ENCODE assay signal across 8 cellular contexts in the genomic region with DNA sequence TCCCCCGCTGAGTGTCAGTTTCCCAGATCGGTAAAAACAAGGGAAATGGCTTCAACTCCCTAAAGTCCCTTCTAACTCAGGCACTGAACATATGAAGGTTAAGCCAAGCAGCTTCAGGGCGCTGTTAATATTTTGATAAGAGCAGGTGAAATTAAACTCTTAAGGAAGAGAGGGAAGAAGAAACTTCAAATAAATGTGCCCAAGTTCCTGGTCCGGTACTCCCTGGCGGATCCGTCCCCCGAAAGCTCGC. TPM values are rescaled to one million over a fixed set of nuclear protein-coding genes. Genes with fewer than 3 reads are reported as not detected.
DNase-seq lines count a peak whose midpoint lies in the region; TF ChIP-seq lines count a peak whose summit lies in the region.

No MANE protein-coding gene starts in this region.

- no peaks in the 10 kb centered on the region for H3K36me3 ChIP-seq in OCI-LY3 (replicated peaks; ENCODE audit: low read depth, low read length)
- no peaks in the 10 kb centered on the region for H3K36me3 ChIP-seq in neural progenitor cell
- no peaks in the 10 kb centered on the region for H3K36me3 ChIP-seq in WERI-Rb-1

- H3K9me3 ChIP-seq in OCI-LY3 (ENCODE audit: insufficient read depth, low read length) (no peaks in the 10 kb centered on the region), neural progenitor cell (ENCODE audit: low read depth) (no peaks in the 10 kb centered on the region), WERI-Rb-1 (ENCODE audit: severe bottlenecking) (no peaks in the 10 kb centered on the region)

- H3K4me3 Mint-ChIP-seq in CD14-positive monocyte (peak overlapping the region; percentile 85 to 96), endothelial cell (ENCODE audit: unreplicated experiment) (peak overlapping the region; percentile 86), neural progenitor cell (peak overlapping the region; percentile 84)

- H2AFZ ChIP-seq in OCI-LY3 (ENCODE audit: low read depth, low read length) (peak overlapping the region; percentile 67), neural progenitor cell (replicated peaks) (peak overlapping the region; percentile 92)

- peak overlapping the region in 1 of 7 donors; percentile 63 for H3K27ac Mint-ChIP-seq in CD14-positive monocyte
- H3K27ac Mint-ChIP-seq in endothelial cell (ENCODE audit: unreplicated experiment) = no peak overlapping the region
- H3K27ac Mint-ChIP-seq in neural progenitor cell = no peak overlapping the region

- H3K4me1 Mint-ChIP-seq in CD14-positive monocyte (peaks cover 29% of the 10 kb centered on the region), endothelial cell (ENCODE audit: unreplicated experiment) (peaks cover 5% of the 10 kb centered on the region), neural progenitor cell (peaks cover 15% of the 10 kb centered on the region)

- peak overlapping the region; percentile 86 for H3K4me3 ChIP-seq in OCI-LY3 (ENCODE audit: low read length)
- peak overlapping the region; percentile 73 for H3K4me3 ChIP-seq in neural progenitor cell
- H3K4me3 ChIP-seq in WERI-Rb-1 (ENCODE audit: low read depth, low read length) = no peak overlapping the region

- H3K27ac ChIP-seq in OCI-LY3 (ENCODE audit: low read length) (peak overlapping the region; percentile 67; the same call in 1 of the 2 replicates), neural progenitor cell (no peak overlapping the region), WERI-Rb-1 (no peak overlapping the region)

- H3K4me2 ChIP-seq in OCI-LY3 (ENCODE audit: low read length) (peak overlapping the region; percentile 90), neural progenitor cell (peak overlapping the region; percentile 90)

- intact Hi-C loops in CD14-positive monocyte (cut with micrococcal nuclease) (loop anchor here in 1 of 2 donors (5.0 kb wide), 2 partner anchors 47 to 388 kb away; no protein-coding TSS in a partner anchor), head of caudate nucleus (cut with DNase I) (loop anchor here (10.0 kb wide), 1 partner anchor 386 kb away; no protein-coding TSS in a partner anchor)

- H3K4me1 ChIP-seq in OCI-LY3 (ENCODE audit: low read length) (peaks cover 16% of the 10 kb centered on the region), neural progenitor cell (peaks cover 17% of the 10 kb centered on the region)

- H3K27me3 Mint-ChIP-seq in CD14-positive monocyte (ENCODE audit: low read depth in 3 of 3) (peaks cover 44 to 58% (median 54%) of the 10 kb centered on the region in 3 donors), endothelial cell (ENCODE audit: unreplicated experiment) (peaks cover 16% of the 10 kb centered on the region), neural progenitor cell (ENCODE audit: insufficient read depth, low read depth) (peaks cover 37% of the 10 kb centered on the region)

- H3K36me3 Mint-ChIP-seq in CD14-positive monocyte = peaks cover 5 to 10% of the 10 kb centered on the region in 2 donors
- H3K36me3 Mint-ChIP-seq in endothelial cell (ENCODE audit: low read depth, unreplicated experiment) = peaks cover 3% of the 10 kb centered on the region
- no peaks in the 10 kb centered on the region for H3K36me3 Mint-ChIP-seq in neural progenitor cell

- H3K9ac ChIP-seq in OCI-LY3 (ENCODE audit: low read length) (peak overlapping the region; percentile 72), neural progenitor cell (no peak overlapping the region)

- TF ChIP-seq CTCF in CD14-positive monocyte (IDR thresholded peaks at IDR 0.05) = no peak
- no peak for TF ChIP-seq CTCF in OCI-LY3 (IDR thresholded peaks at IDR 0.05; ENCODE audit: low read depth, low read length)
- no peak for TF ChIP-seq CTCF in endothelial cell (IDR thresholded peaks at IDR 0.05; ENCODE audit: unreplicated experiment)
- TF ChIP-seq CTCF in neural progenitor cell (IDR thresholded peaks at IDR 0.05) = no peak
- no peak for TF ChIP-seq CTCF in WERI-Rb-1 (IDR thresholded peaks at IDR 0.05; ENCODE audit: low read depth, low read length)

- H3K79me2 ChIP-seq in OCI-LY3 (ENCODE audit: low read length) (peaks cover 4% of the 10 kb centered on the region; the same call in 1 of the 2 replicates), neural progenitor cell (ENCODE audit: low read depth) (no peaks in the 10 kb centered on the region)

- DNase-seq in CD14-positive monocyte (ENCODE audit: low spot score) (no peak), endothelial cell (ENCODE audit: low spot score) (no peak), neural progenitor cell (ENCODE audit: low spot score) (no peak), DMS114 treated with DMSO at 0.1 percent for 48 hours (lab: John Stamatoyannopoulos, UW; ENCODE audit: unreplicated experiment) (no peak), head of caudate nucleus (no peak), WERI-Rb-1 (no peak)
- DNase-seq in stimulated activated CD4-positive, alpha-beta T cell treated with anti-CD3 and anti-CD28 coated beads, Interleukin-4, amount 100 ng/mL, for 4 hours = no peak

- H3K27me3 ChIP-seq in OCI-LY3 (ENCODE audit: low read depth, low read length) (no peaks in the 10 kb centered on the region), neural progenitor cell (peaks cover 97% of the 10 kb centered on the region), WERI-Rb-1 (ENCODE audit: insufficient read depth, low read depth, severe bottlenecking) (peaks cover 17% of the 10 kb centered on the region)

- H4K20me1 ChIP-seq in OCI-LY3 (ENCODE audit: insufficient read depth, low read length) (peaks cover 4% of the 10 kb centered on the region; the same call in 1 of the 2 replicates), neural progenitor cell (ENCODE audit: low read depth) (peaks cover 6% of the 10 kb centered on the region)

- peaks cover 0 to 15% (median 6%) of the 10 kb centered on the region in 7 donors for H3K9me3 Mint-ChIP-seq in CD14-positive monocyte
- H3K9me3 Mint-ChIP-seq in endothelial cell (ENCODE audit: unreplicated experiment) = no peaks in the 10 kb centered on the region
- H3K9me3 Mint-ChIP-seq in neural progenitor cell = no peaks in the 10 kb centered on the region

- peaks cover 14% of the 10 kb centered on the region for H3F3A ChIP-seq in neural progenitor cell (ENCODE audit: low read depth)

RNA-seq across cellular contexts. Expression of gene TRABD2A, which starts 0.6 kb away (rescaled TPM):
- polyA plus RNA-seq in CD14-positive monocyte = under 1 TPM; 0.79 to 0.95 TPM
- total RNA-seq in endothelial cell (ENCODE audit: unreplicated experiment) = 7.2 TPM
- total RNA-seq in neural progenitor cell (ENCODE audit: low replicate concordance) = 1.7 and 2.0 TPM in 2 replicates

RNA-seq across cellular contexts. Expression of gene TMSB10, which starts 25.1 kb away (rescaled TPM):
- polyA plus RNA-seq in CD14-positive monocyte = 1,000 to 10,000 TPM; 5,130 to 6,847 TPM
- 3,500 TPM for total RNA-seq in endothelial cell (ENCODE audit: unreplicated experiment)
- total RNA-seq in neural progenitor cell (ENCODE audit: low replicate concordance) = 1,687 and 2,248 TPM in 2 replicates
